Comparison of ENCODE assay signal across 1 cellular context in genomic region chr9:35714579-35715252, GRCh38.
TF ChIP-seq lines count a peak whose summit lies in the region.

No MANE protein-coding gene starts in this region.

TF ChIP-seq in K562, 482 proteins besides CTCF, POLR2A, EP300 and RAD21:
- TF ChIP-seq RBFOX2 (IDR thresholded peaks at IDR 0.05; ENCODE audit: low read depth, low read length) (peak; percentile 35; the same call in 1 of the 2 replicates), ZNF518B (CRISPR knock-in tag; IDR thresholded peaks at IDR 0.05) (no peak), KLF1 (tag; IDR thresholded peaks at IDR 0.05) (no peak), COPS2 (conservative IDR thresholded peaks at IDR 0.05) (no peak), POLR2G (IDR thresholded peaks at IDR 0.05; ENCODE audit: low read depth, low read length) (peak; percentile 54; the same call in 1 of the 2 replicates), GATA2 (CRISPR knock-in tag; IDR thresholded peaks at IDR 0.05) (no peak), ZNF347 (CRISPR knock-in tag; IDR thresholded peaks at IDR 0.05; ENCODE audit: low read depth) (no peak), ZFP36 (IDR thresholded peaks at IDR 0.05; ENCODE audit: low read depth, low read length, partially characterized antibody) (no peak), ZBTB33 (CRISPR knock-in tag; IDR thresholded peaks at IDR 0.05) (no peak), PREB (CRISPR knock-in tag; IDR thresholded peaks at IDR 0.05) (no peak), CBFB (CRISPR knock-in tag; IDR thresholded peaks at IDR 0.05) (no peak), NCOA2 (IDR thresholded peaks at IDR 0.05; ENCODE audit: partially characterized antibody in 2 of 2) (no peak), TGIF2 (CRISPR knock-in tag; IDR thresholded peaks at IDR 0.05) (no peak), SMARCB1 (IDR thresholded peaks at IDR 0.05; ENCODE audit: insufficient read length, low read depth) (no peak), NELFE (IDR thresholded peaks at IDR 0.05; ENCODE audit: insufficient read depth, insufficient read length) (no peak), CBX2 (IDR thresholded peaks at IDR 0.05; ENCODE audit: insufficient read depth, low read length, poor library complexity, severe bottlenecking) (no peak), EHMT2 (IDR thresholded peaks at IDR 0.05) (no peak)
TF ChIP-seq in K562: peak in this region for 2.
